In the genomic region with DNA sequence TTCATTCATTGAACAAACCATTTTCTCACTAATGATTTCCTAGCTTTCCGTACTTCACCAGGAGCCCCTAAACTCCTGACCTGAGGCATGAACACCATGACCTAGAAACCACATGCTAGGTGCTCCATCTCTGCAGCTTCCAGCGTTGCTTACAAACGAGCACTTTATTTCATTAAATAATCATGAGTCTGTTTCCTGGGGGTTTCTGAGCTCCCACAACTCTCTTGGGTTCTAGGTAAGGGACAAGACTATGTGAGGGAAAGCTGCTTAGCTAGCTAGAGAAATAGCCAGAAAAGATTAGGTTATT, we compare ENCODE assay signal across 9 cellular contexts. TPM values are rescaled to one million over a fixed set of nuclear protein-coding genes. Genes with fewer than 3 reads are reported as not detected.
A peak's percentile ranks its signal among the peaks of the same experiment; 100 is the strongest.
DNase-seq lines count a peak whose midpoint lies in the region; TF ChIP-seq lines count a peak whose summit lies in the region.
"Had no signal": no experiment of that assay in that cellular context is flagged by ENCODE, and none has a peak within 500 bp of the region (broad histone marks: within the 10 kb centered on the region; RNA-seq: fewer than 3 reads in every experiment).

No MANE protein-coding gene starts in this region.

- DNase-seq in GM12864 (ENCODE audit: low read depth) (no peak), SJSA1 (ENCODE audit: low read depth in 1 of 2, low spot score in 2 of 2) (no peak), fibroblast of mammary gland (ENCODE audit: low read depth) (no peak), retinal pigment epithelial cell (ENCODE audit: low read depth) (no peak), hepatic stellate cell (ENCODE audit: low spot score) (no peak), NCI-H446 treated with DMSO at 0.1 percent for 48 hours (lab: John Stamatoyannopoulos, UW) (no peak), cerebellar nuclear complex (lab: John Stamatoyannopoulos, UW) (no peak), KG1 (lab: John Stamatoyannopoulos, UW) (no peak)
- DNase-seq: midbrain had no signal

- H3K4me1 ChIP-seq in SJSA1 (replicated peaks) = peaks cover 10% of the 10 kb centered on the region

- H3K27me3 ChIP-seq in SJSA1 (replicated peaks) = no peaks in the 10 kb centered on the region

- no peak for TF ChIP-seq CTCF in GM12864 (IDR thresholded peaks at IDR 0.05; ENCODE audit: low read depth, low read length, missing control alignments)
- TF ChIP-seq CTCF in fibroblast of mammary gland (conservative IDR thresholded peaks at IDR 0.05; ENCODE audit: control insufficient read depth, insufficient read depth, low read depth, low read length) = no peak
- TF ChIP-seq CTCF in retinal pigment epithelial cell (conservative IDR thresholded peaks at IDR 0.05; ENCODE audit: low read depth, low read length) = no peak

- H3K4me3 ChIP-seq in GM12864 (ENCODE audit: low read depth, low read length) = peak overlapping the region; percentile 74
- peak overlapping the region; percentile 72 for H3K4me3 ChIP-seq in SJSA1
- peak overlapping the region; percentile 82 for H3K4me3 ChIP-seq in fibroblast of mammary gland (ENCODE audit: control insufficient read depth, low read depth, low read length)
- H3K4me3 ChIP-seq in retinal pigment epithelial cell (ENCODE audit: low read length) = peak overlapping the region; percentile 87

- peaks cover 23% of the 10 kb centered on the region for H3K36me3 ChIP-seq in SJSA1

- H3K27ac ChIP-seq in SJSA1 = no peak overlapping the region

- H3K9me3 ChIP-seq in SJSA1 (replicated peaks) = no peaks in the 10 kb centered on the region

RNA-seq across cellular contexts. Expression of a gene that starts 1.3 kb away (rescaled TPM):
- 43.9 TPM in 2 replicates for total RNA-seq in SJSA1 (2014; rRNA removed; shearing (Covaris generic))

RNA-seq across cellular contexts. Expression of a gene that starts 31.5 kb away (rescaled TPM):
- 32.2 and 47.7 TPM in 2 replicates for total RNA-seq in SJSA1 (2014; rRNA removed; shearing (Covaris generic))
